31 cellular contexts compared by ENCODE assay signal in genomic region chrX:115504167-115504566, GRCh38. TPM values are rescaled to one million over a fixed set of nuclear protein-coding genes. Genes with fewer than 3 reads are reported as not detected.
DNase-seq lines count a peak whose midpoint lies in the region; ATAC-seq, FAIRE-seq and TF ChIP-seq lines count a peak whose summit lies in the region.
"Had no signal": no experiment of that assay in that cellular context is flagged by ENCODE, and none has a peak within 500 bp of the region (broad histone marks: within the 10 kb centered on the region; RNA-seq: fewer than 3 reads in every experiment).

No MANE protein-coding gene starts in this region.

- no peak for FAIRE-seq in astrocyte (lab: Jason Lieb, UNC)
- FAIRE-seq: H54, TTC549 had no signal

- no peak overlapping the region for H3K4me2 ChIP-seq in H9 (ENCODE audit: insufficient read depth, insufficient read length, low read length)
- no peak overlapping the region for H3K4me2 ChIP-seq in astrocyte (ENCODE audit: low read length)

- H3K4me3 ChIP-seq in astrocyte (ENCODE audit: insufficient read depth, low read depth, low read length) (no peak overlapping the region), spleen (no peak overlapping the region)
- H3K4me3 ChIP-seq: gastroesophageal sphincter, prostate gland, testis had no signal

- TF ChIP-seq CTCF in H9 (conservative IDR thresholded peaks at IDR 0.05) (no peak), astrocyte (IDR thresholded peaks at IDR 0.05; ENCODE audit: insufficient read depth, low read depth, low read length) (no peak), spleen (IDR thresholded peaks at IDR 0.05 in 8 of 11, conservative IDR thresholded peaks at IDR 0.05 in 3 of 11) (no peak)

- no peak overlapping the region for H3K4me3 Mint-ChIP-seq in H9
- H3K4me3 Mint-ChIP-seq in astrocyte (ENCODE audit: unreplicated experiment): no peak overlapping the region
- H3K4me3 Mint-ChIP-seq: activated CD8-positive, alpha-beta T cell treated with anti-CD3 and anti-CD28 coated beads for 36 hours; central memory CD8-positive, alpha-beta T cell; immature natural killer cell; memory B cell; stimulated activated naive B cell treated with anti-CD40 and anti-IgM and Interleukin-4, amounts not matched to agents 10 μg/mL and 1 μg/mL and 100 μg/mL, for 72 hours had no signal

- H3K36me3 ChIP-seq in astrocyte (ENCODE audit: insufficient read depth, low read length) (no peaks in the 10 kb centered on the region), spleen (no peaks in the 10 kb centered on the region)
- H3K36me3 ChIP-seq: BE2C, gastroesophageal sphincter, prostate gland had no signal

- H2BK20ac ChIP-seq in H9 (ENCODE audit: low read depth, low read length, poor library complexity, severe bottlenecking): no peak overlapping the region

- no peak overlapping the region for H3K18ac ChIP-seq in H9 (ENCODE audit: insufficient read length, low read depth, low read length)

- peaks cover 3% of the 10 kb centered on the region; the same call in 1 of the 2 replicates for H3K4me1 ChIP-seq in H9 (ENCODE audit: insufficient read depth, low read length)
- H3K4me1 ChIP-seq in astrocyte (ENCODE audit: insufficient read depth, low read length): no peaks in the 10 kb centered on the region
- no peaks in the 10 kb centered on the region for H3K4me1 ChIP-seq in spleen
- H3K4me1 ChIP-seq: BE2C, gastroesophageal sphincter, prostate gland, testis had no signal

- DNase-seq in H9 (no peak), astrocyte (ENCODE audit: low read depth) (no peak), spleen (no peak), cortex of kidney (lab: John Stamatoyannopoulos, UW) (no peak), DMS53 (lab: John Stamatoyannopoulos, UW) (no peak)
- DNase-seq: ACHN; activated CD8-positive, alpha-beta T cell treated with anti-CD3 and anti-CD28 coated beads for 36 hours; activated effector memory CD4-positive, alpha-beta T cell treated with anti-CD3 and anti-CD28 coated beads, Interleukin-2, amount 50 U/mL, for 16 hours; BE2C; COR-L47; DND-41; hypothalamus; immature natural killer cell; left colon; NCI-H1436; NCI-H2081 treated with DMSO at 0.1 percent for 48 hours; NCI-H82; stimulated activated naive B cell treated with anti-CD40 and anti-IgM and Interleukin-4, amounts not matched to agents 10 μg/mL and 1 μg/mL and 100 μg/mL, for 72 hours; testis had no signal

- H2BK15ac ChIP-seq in H9 (ENCODE audit: low read depth, low read length): no peak overlapping the region

- H4K91ac ChIP-seq in H9 (ENCODE audit: insufficient read length, low read depth, low read length): no peak overlapping the region

- H4K5ac ChIP-seq in H9 (ENCODE audit: insufficient read length, low read depth, low read length): no peak overlapping the region

- WGBS in H9 (ENCODE audit: extremely low coverage, insufficient read length, low lambda C conversion rate): no CpG with 5 or more reads among the region's 3 CpGs
- WGBS in spleen, 5 donors: 41 to 61% (median 44%) methylated on average over 3 of the region's 3 CpGs

- H2AK5ac ChIP-seq in H9 (ENCODE audit: insufficient read length, low read length): no peak overlapping the region

- H3K27ac Mint-ChIP-seq in H9: no peak overlapping the region
- peak overlapping the region; percentile 58 for H3K27ac Mint-ChIP-seq in astrocyte (ENCODE audit: unreplicated experiment)
- H3K27ac Mint-ChIP-seq: activated CD8-positive, alpha-beta T cell treated with anti-CD3 and anti-CD28 coated beads for 36 hours; immature natural killer cell; memory B cell; stimulated activated naive B cell treated with anti-CD40 and anti-IgM and Interleukin-4, amounts not matched to agents 10 μg/mL and 1 μg/mL and 100 μg/mL, for 72 hours had no signal

- H2AFZ ChIP-seq in H9 (ENCODE audit: low read length) (peak overlapping the region; percentile 56), astrocyte (ENCODE audit: low read depth, low read length) (no peak overlapping the region)

- intact Hi-C loops in spleen (cut with DNase I; ENCODE audit: low total_unique reads): no loop called here

- no peaks in the 10 kb centered on the region for H3K23me2 ChIP-seq in H9 (ENCODE audit: insufficient read length, low read depth, low read length, poor library complexity, severe bottlenecking)

- H3K36me3 Mint-ChIP-seq in H9 (ENCODE audit: insufficient read depth in 1 of 3, low read depth in 3 of 3): peaks cover 2 to 8% (median 3%) of the 10 kb centered on the region in 3 experiments; a peak in 6 of 7 replicates
- no peaks in the 10 kb centered on the region for H3K36me3 Mint-ChIP-seq in astrocyte (ENCODE audit: low read depth, unreplicated experiment)
- H3K36me3 Mint-ChIP-seq: immature natural killer cell; memory B cell; stimulated activated naive B cell treated with anti-CD40 and anti-IgM and Interleukin-4, amounts not matched to agents 10 μg/mL and 1 μg/mL and 100 μg/mL, for 72 hours had no signal

- H3K9ac ChIP-seq in H9 (ENCODE audit: extremely low read depth, insufficient read length, low read length) (no peak overlapping the region), astrocyte (ENCODE audit: low read length) (no peak overlapping the region)

- H3K27me3 Mint-ChIP-seq in H9 (ENCODE audit: low read depth) (no peaks in the 10 kb centered on the region; the same call in 1 of the 2 replicates), astrocyte (ENCODE audit: low read depth, unreplicated experiment) (no peaks in the 10 kb centered on the region)
- H3K27me3 Mint-ChIP-seq: activated CD8-positive, alpha-beta T cell treated with anti-CD3 and anti-CD28 coated beads for 36 hours; central memory CD8-positive, alpha-beta T cell; memory B cell; stimulated activated naive B cell treated with anti-CD40 and anti-IgM and Interleukin-4, amounts not matched to agents 10 μg/mL and 1 μg/mL and 100 μg/mL, for 72 hours had no signal

- H3K27me3 ChIP-seq in H9 (ENCODE audit: insufficient read depth, low read length) (no peaks in the 10 kb centered on the region), astrocyte (ENCODE audit: insufficient read depth, low read length) (no peaks in the 10 kb centered on the region), spleen (replicated peaks in 1 of 7) (no peaks in the 10 kb centered on the region)
- H3K27me3 ChIP-seq: BE2C, gastroesophageal sphincter, testis had no signal

- H3K27ac ChIP-seq in H9 (ENCODE audit: insufficient read length, low read depth, low read length): no peak overlapping the region
- no peak overlapping the region for H3K27ac ChIP-seq in astrocyte (ENCODE audit: low read depth, low read length)
- peak overlapping the region in 6 of 8 donors; percentile 13 to 48 (median 22) for H3K27ac ChIP-seq in spleen
- H3K27ac ChIP-seq: gastroesophageal sphincter, HL-60, prostate gland, testis had no signal

- H4K8ac ChIP-seq in H9 (replicated peaks; ENCODE audit: insufficient read length, low read depth, low read length): no peak overlapping the region

- H3K56ac ChIP-seq in H9 (ENCODE audit: insufficient read length, low read depth, low read length): no peak overlapping the region

- H3K79me2 ChIP-seq in H9 (ENCODE audit: insufficient read depth, low read length) (no peaks in the 10 kb centered on the region), astrocyte (ENCODE audit: insufficient read depth, low read length) (no peaks in the 10 kb centered on the region)

- no peak overlapping the region for H3T11ph ChIP-seq in H9 (ENCODE audit: low read length)

- peaks cover 38 to 48% of the 10 kb centered on the region in 2 experiments for H3K4me1 Mint-ChIP-seq in H9
- H3K4me1 Mint-ChIP-seq in astrocyte (ENCODE audit: low read depth, unreplicated experiment): peaks cover 8% of the 10 kb centered on the region
- H3K4me1 Mint-ChIP-seq: central memory CD8-positive, alpha-beta T cell; immature natural killer cell; memory B cell had no signal

- no peaks in the 10 kb centered on the region for H3K79me1 ChIP-seq in H9 (ENCODE audit: insufficient read depth, low read depth, low read length, poor library complexity, severe bottlenecking)

- no peak overlapping the region for H3K23ac ChIP-seq in H9 (ENCODE audit: insufficient read length, low read depth, low read length)

- H2BK5ac ChIP-seq in H9 (ENCODE audit: insufficient read length, low read length): no peak overlapping the region

- peaks cover 2% of the 10 kb centered on the region in 2 experiments for H3K9me3 Mint-ChIP-seq in H9
- no peaks in the 10 kb centered on the region for H3K9me3 Mint-ChIP-seq in astrocyte (ENCODE audit: unreplicated experiment)
- H3K9me3 Mint-ChIP-seq: central memory CD8-positive, alpha-beta T cell; memory B cell; stimulated activated naive B cell treated with anti-CD40 and anti-IgM and Interleukin-4, amounts not matched to agents 10 μg/mL and 1 μg/mL and 100 μg/mL, for 72 hours had no signal

- ATAC-seq in GM18499 (IDR thresholded peaks at IDR 0.05; ENCODE audit: insufficient read depth, unreplicated experiment) (peak; percentile 57), HG03460 (IDR thresholded peaks at IDR 0.05; ENCODE audit: unreplicated experiment) (no peak), HG03565 (IDR thresholded peaks at IDR 0.05; ENCODE audit: unreplicated experiment) (no peak)
- ATAC-seq: activated CD4-positive, CD25-positive, alpha-beta regulatory T cell treated with anti-CD3 and anti-CD28 coated beads, Interleukin-2, amount 50 U/mL, for 24 hours; activated CD8-positive, alpha-beta T cell treated with anti-CD3 and anti-CD28 coated beads for 36 hours; gastroesophageal sphincter; left colon; sciatic nerve; stimulated activated naive B cell treated with anti-CD40 and anti-IgM and Interleukin-4, amounts not matched to agents 10 μg/mL and 1 μg/mL and 100 μg/mL, for 72 hours had no signal

- H4K20me1 ChIP-seq in H9 (ENCODE audit: control insufficient read depth, insufficient read depth, insufficient read length): no peaks in the 10 kb centered on the region
- no peaks in the 10 kb centered on the region for H4K20me1 ChIP-seq in astrocyte (ENCODE audit: insufficient read depth, low read length)

- H3K9me3 ChIP-seq in H9 (ENCODE audit: control insufficient read depth, low read depth, low read length): no peaks in the 10 kb centered on the region
- no peaks in the 10 kb centered on the region for H3K9me3 ChIP-seq in astrocyte (ENCODE audit: insufficient read depth, low read depth, low read length)
- H3K9me3 ChIP-seq in spleen: peaks cover 0 to 7% (median 1%) of the 10 kb centered on the region in 8 donors
- H3K9me3 ChIP-seq: BE2C, gastroesophageal sphincter, prostate gland, testis had no signal

- TF ChIP-seq POLR2A in spleen (IDR thresholded peaks at IDR 0.05): no peak

- no peak overlapping the region for H2BK120ac ChIP-seq in H9 (ENCODE audit: low read depth, low read length, poor library complexity, severe bottlenecking)

- H3K14ac ChIP-seq in H9 (ENCODE audit: insufficient read depth, low read length): no peak overlapping the region

- H3K4ac ChIP-seq in H9 (ENCODE audit: low read depth, low read length): no peak overlapping the region

- no peak overlapping the region for H2BK12ac ChIP-seq in H9 (ENCODE audit: insufficient read length, low read depth, low read length)

RNA-seq across cellular contexts. Expression of gene PLS3, which starts 56.8 kb away (rescaled TPM):
- total RNA-seq in H9 (2021) (315 TPM in 2 replicates), astrocyte (310 and 313 TPM in 2 replicates), spleen (100 to 1,000 TPM in 6 of 7 donors, 10 to 100 TPM in 1; 82.0 to 159 (median 120) TPM)
- 10 to 100 TPM; 20.3 to 57.0 (median 23.7) TPM for polyA plus RNA-seq in spleen

Comparison
In these comparisons a context has a peak if more than half of its experiments do, and no peak if none do; other contexts are left out.
1. H3K27ac ChIP-seq: peak in spleen (6 of 8); none in H9 (single experiment) and astrocyte (single experiment).